16 cellular contexts compared by ENCODE assay signal in the genomic region with DNA sequence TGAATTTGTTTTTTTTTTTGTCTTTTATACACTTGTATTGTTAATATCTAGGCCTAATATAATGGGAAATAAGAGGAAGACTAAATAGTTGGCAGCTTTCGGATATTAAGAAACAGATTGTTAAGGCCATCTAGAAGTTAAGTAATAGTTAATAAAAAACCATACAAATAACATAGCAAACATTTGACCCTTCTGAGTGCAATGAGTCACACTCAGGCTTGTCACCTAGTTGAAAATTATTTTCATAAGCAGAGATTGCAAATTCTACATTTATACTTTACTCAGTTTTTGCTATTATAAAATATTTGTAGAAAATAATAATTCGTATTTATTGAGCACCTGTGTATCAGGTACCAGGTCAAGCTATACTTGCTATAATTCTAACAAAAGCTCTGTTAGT. TPM values are rescaled to one million over a fixed set of nuclear protein-coding genes. Genes with fewer than 3 reads are reported as not detected.
DNase-seq lines count a peak whose midpoint lies in the region; ATAC-seq, FAIRE-seq and TF ChIP-seq lines count a peak whose summit lies in the region.
"Had no signal": no experiment of that assay in that cellular context is flagged by ENCODE, and none has a peak within 500 bp of the region (broad histone marks: within the 10 kb centered on the region; RNA-seq: fewer than 3 reads in every experiment).

No MANE protein-coding gene starts in this region.

- no peak overlapping the region for H3K27ac Mint-ChIP-seq in endodermal cell
- H3K27ac Mint-ChIP-seq: memory B cell had no signal

- 33% methylated on average over 2 of the region's 2 CpGs for WGBS in A549 (ENCODE audit: missing lambda C conversion rate)
- WGBS in hepatocyte (ENCODE audit: low lambda C conversion rate, missing lambda C conversion rate) = 87% methylated on average over 2 of the region's 2 CpGs
- WGBS in endodermal cell (ENCODE audit: insufficient coverage in 1 of 2, insufficient read length in 1 of 2), 2 experiments = 90% methylated on average over 1 of the region's 2 CpGs; no CpG with 5 or more reads in 1 of the 2 experiments

- no peak overlapping the region for H3K27ac ChIP-seq in A549
- H3K27ac ChIP-seq in hepatocyte = no peak overlapping the region
- no peak overlapping the region for H3K27ac ChIP-seq in endodermal cell (ENCODE audit: low read depth, low read length)
- H3K27ac ChIP-seq: testis had no signal

- H3K9ac ChIP-seq in endodermal cell (ENCODE audit: extremely low read depth, low read length, poor library complexity, severe bottlenecking) = no peak overlapping the region

- no peak overlapping the region for H3K4me3 Mint-ChIP-seq in endodermal cell

- no peak for FAIRE-seq in A549 (lab: Jason Lieb, UNC)
- FAIRE-seq: H1 had no signal

- H3K4me3 ChIP-seq in A549 (peak overlapping the region; percentile 61; the same call in 2 of the 3 replicates), hepatocyte (peak overlapping the region; percentile 0), endodermal cell (ENCODE audit: low read length) (no peak overlapping the region)
- H3K4me3 ChIP-seq: testis had no signal

- H2AFZ ChIP-seq in hepatocyte = no peak overlapping the region

- H3K4me2 ChIP-seq in A549 (peak overlapping the region; percentile 90), hepatocyte (peak overlapping the region; percentile 80)

- CTCF ChIA-PET in A549 (lab: Yijun Ruan, JAX) = no interaction called here

- POLR2A ChIA-PET in A549 (lab: Yijun Ruan, JAX) = no interaction called here

- no peak for TF ChIP-seq RAD21 in A549 (conservative IDR thresholded peaks at IDR 0.05 in 1 of 2, IDR thresholded peaks at IDR 0.05 in 1 of 2)

- H3K36me3 Mint-ChIP-seq in endodermal cell (ENCODE audit: low read depth) = peaks cover 18% of the 10 kb centered on the region

- no peaks in the 10 kb centered on the region for H4K20me1 ChIP-seq in hepatocyte (ENCODE audit: insufficient read depth, poor library complexity, severe bottlenecking)

- DNase-seq in A549 (ENCODE audit: low read depth in 1 of 2, low spot score in 1 of 2) = no peak
- DNase-seq in Caki2 (ENCODE audit: low read depth) = peak; percentile 35
- peak; percentile 46 for DNase-seq in RKO (ENCODE audit: low spot score)
- DNase-seq in hepatocyte (ENCODE audit: low spot score) = no peak
- DNase-seq in NCI-H510A treated with DMSO at 0.1 percent for 48 hours (lab: John Stamatoyannopoulos, UW) = no peak
- DNase-seq in endodermal cell = no peak
- DNase-seq in NCI-H1417 (lab: John Stamatoyannopoulos, UW) = no peak
- DNase-seq: amygdala, foreskin melanocyte, NCI-H2029, NCI-H774, testis had no signal

- H3K27me3 ChIP-seq in hepatocyte = no peaks in the 10 kb centered on the region
- H3K27me3 ChIP-seq in endodermal cell (ENCODE audit: control insufficient read depth, insufficient read depth, low read length, poor library complexity, severe bottlenecking) = no peaks in the 10 kb centered on the region
- H3K27me3 ChIP-seq: testis had no signal

- TF ChIP-seq EP300 in A549 (IDR thresholded peaks at IDR 0.05) = no peak

- no peak for TF ChIP-seq POLR2A in A549 (IDR thresholded peaks at IDR 0.05; ENCODE audit: low read length)

- TF ChIP-seq CTCF in A549 (IDR thresholded peaks at IDR 0.05) (no peak), hepatocyte (IDR thresholded peaks at IDR 0.05; ENCODE audit: poor library complexity) (no peak), endodermal cell (conservative IDR thresholded peaks at IDR 0.05) (no peak)

- H3K79me2 ChIP-seq in hepatocyte = peaks cover 59% of the 10 kb centered on the region

- H3K9me3 ChIP-seq in A549 (no peaks in the 10 kb centered on the region), hepatocyte (ENCODE audit: low read depth) (no peaks in the 10 kb centered on the region), endodermal cell (ENCODE audit: control insufficient read depth, low read length) (no peaks in the 10 kb centered on the region)
- H3K9me3 ChIP-seq: testis had no signal

- no peaks in the 10 kb centered on the region for H3K27me3 Mint-ChIP-seq in endodermal cell (ENCODE audit: insufficient read depth)
- H3K27me3 Mint-ChIP-seq: memory B cell had no signal

- peaks cover 29% of the 10 kb centered on the region for H3K4me1 ChIP-seq in A549
- peaks cover 6% of the 10 kb centered on the region for H3K4me1 ChIP-seq in hepatocyte (ENCODE audit: insufficient read depth)
- H3K4me1 ChIP-seq in endodermal cell (ENCODE audit: control insufficient read depth, insufficient read depth, low read length) = no peaks in the 10 kb centered on the region

- in situ Hi-C loops in Caki2 (cut with HindIII; ENCODE audit: low pct_unique_long_range_greater_than_20kb, low sequenced_read_pairs) = no loop called here

- H3K36me3 ChIP-seq in hepatocyte (replicated peaks; ENCODE audit: insufficient read depth, low read depth) (peaks cover 4% of the 10 kb centered on the region), endodermal cell (ENCODE audit: control insufficient read depth, insufficient read depth, low read length) (peaks cover 33% of the 10 kb centered on the region)

- peaks cover 12% of the 10 kb centered on the region for H3K4me1 Mint-ChIP-seq in endodermal cell

- ATAC-seq in A549 (no peak), GM18517 (IDR thresholded peaks at IDR 0.05; ENCODE audit: unreplicated experiment) (no peak)

- H3K9me3 Mint-ChIP-seq in endodermal cell = no peaks in the 10 kb centered on the region
- H3K9me3 Mint-ChIP-seq: memory B cell; T-helper 1 cell treated with Interleukin-12 subunit alpha and Interleukin-12 subunit beta and Interleukin-4 antibody, amounts not matched to agents 30 μg/mL and 1 μg/mL, for 36 hours had no signal

- no peaks in the 10 kb centered on the region for H3K9me2 ChIP-seq in hepatocyte (replicated peaks; ENCODE audit: insufficient read depth)

TF ChIP-seq in A549, 52 proteins besides CTCF, POLR2A, EP300 and RAD21:
- TF ChIP-seq KDM5A (IDR thresholded peaks at IDR 0.05) = no peak
- no peak for TF ChIP-seq ELK1 (IDR thresholded peaks at IDR 0.05; ENCODE audit: low read depth, low read length)
- 0 out of 2 replicates have a peak, but pooled peaks have one; percentile 31 for TF ChIP-seq FOSL2 (IDR thresholded peaks at IDR 0.05)
- TF ChIP-seq FOSL2 (CRISPR knock-in tag; IDR thresholded peaks at IDR 0.05) = peak; percentile 56
TF ChIP-seq in A549: peak in this region for 1.

RNA-seq across cellular contexts. Expression of gene NUP35, which starts 2.4 kb away (rescaled TPM):
- polyA plus RNA-seq in A549 (2011; rRNA removed) (45.9 and 46.7 TPM in 2 replicates), A549 (2017; fragmentation: RNase III; extraction: RNeasy Plus Mini Kit Qiagen cat#74134 plus additional on column Dnase treatment) (39.6 to 44.3 TPM (median 41.8 TPM) in 3 replicates), hepatocyte (14.4 and 15.7 TPM in 2 replicates)
- polyA plus RNA-seq in A549 (2012; cell fraction: cytosol; rRNA removed) = 22.1 and 27.7 TPM in 2 replicates
- polyA plus RNA-seq in A549 (2012; cell fraction: nucleus; rRNA removed) = 12.8 and 21.8 TPM in 2 replicates
- 36.8 and 37.0 TPM in 2 replicates for polyA minus RNA-seq in A549 (2011; rRNA and poly(A)+ RNA removed)
- 29.0 and 58.0 TPM in 2 replicates for total RNA-seq in Caki2 (2014; rRNA removed; shearing (Covaris generic); ENCODE audit: low replicate concordance)
- total RNA-seq in hepatocyte (20.0 and 22.6 TPM in 2 replicates), endodermal cell (10 to 100 TPM; 27.8 to 30.7 TPM)
- polyA plus RNA-seq in endodermal cell (2013, experiment 1 of 2) = 25.2 TPM
- 21.4 TPM for polyA plus RNA-seq in endodermal cell (2013, experiment 2 of 2)

RNA-seq across cellular contexts. Expression of gene DUSP19, which starts 48.1 kb away (rescaled TPM):
- polyA plus RNA-seq in A549 (2011; rRNA removed) (4.4 TPM in 2 replicates), A549 (2017; fragmentation: RNase III; extraction: RNeasy Plus Mini Kit Qiagen cat#74134 plus additional on column Dnase treatment) (1.1 to 1.5 TPM (median 1.2 TPM) in 3 replicates), hepatocyte (1.1 and 1.2 TPM in 2 replicates)
- 0.73 and 0.91 TPM in 2 replicates for polyA plus RNA-seq in A549 (2012; cell fraction: cytosol; rRNA removed)
- 0.23 and 0.32 TPM in 2 replicates for polyA plus RNA-seq in A549 (2012; cell fraction: nucleus; rRNA removed)
- 2.8 and 5.5 TPM in 2 replicates for polyA minus RNA-seq in A549 (2011; rRNA and poly(A)+ RNA removed)
- 2.6 and 10.3 TPM in 2 replicates for total RNA-seq in Caki2 (2014; rRNA removed; shearing (Covaris generic); ENCODE audit: low replicate concordance)
- total RNA-seq in hepatocyte (3.3 and 4.7 TPM in 2 replicates), endodermal cell (1 to 10 TPM; 1.7 TPM)
- 1.2 TPM for polyA plus RNA-seq in endodermal cell (2013, experiment 1 of 2)
- polyA plus RNA-seq in endodermal cell (2013, experiment 2 of 2) = 1.6 TPM

Comparison
In these comparisons a context has a peak if more than half of its experiments do, and no peak if none do; other contexts are left out.
1. DNase-seq: peak in Caki2 (single experiment) and RKO (single experiment); none in A549 (0 of 2), hepatocyte (single experiment), NCI-H510A treated with DMSO at 0.1 percent for 48 hours (single experiment), endodermal cell (single experiment) and NCI-H1417 (0 of 3).